In genomic region chr22:45159652-45160462, GRCh38 we compare ENCODE assay signal across 10 cellular contexts. TPM values are rescaled to one million over a fixed set of nuclear protein-coding genes. Genes with fewer than 3 reads are reported as not detected.
A peak's percentile ranks its signal among the peaks of the same experiment; 100 is the strongest.
DNase-seq lines count a peak whose midpoint lies in the region; ATAC-seq and TF ChIP-seq lines count a peak whose summit lies in the region.
"Had no signal": no experiment of that assay in that cellular context is flagged by ENCODE, and none has a peak within 500 bp of the region (broad histone marks: within the 10 kb centered on the region; RNA-seq: fewer than 3 reads in every experiment).

No MANE protein-coding gene starts in this region.

- in situ Hi-C loops in SK-MEL-5 (cut with HindIII; ENCODE audit: low pct_unique_long_range_greater_than_20kb, low sequenced_read_pairs), result no loop called here

- peaks cover 0 to 41% (median 6%) of the 10 kb centered on the region in 3 donors for H3K4me1 ChIP-seq in gastroesophageal sphincter
- H3K4me1 ChIP-seq in smooth muscle cell (ENCODE audit: low read depth), result peaks cover 24% of the 10 kb centered on the region

- CTCF ChIA-PET in activated naive CD4-positive, alpha-beta T cell treated with anti-CD3 and anti-CD28 coated beads for 36 hours (lab: Charles Lee), result interaction anchor here (0.5 kb wide), 1 partner anchor 113 kb away, joined by 3 read pairs; no protein-coding TSS in a partner anchor

- peaks cover 33% of the 10 kb centered on the region for H3K36me3 Mint-ChIP-seq in activated naive CD4-positive, alpha-beta T cell treated with anti-CD3 and anti-CD28 coated beads for 36 hours (ENCODE audit: low read depth)

- H3K9me3 ChIP-seq in gastroesophageal sphincter, result no peaks in the 10 kb centered on the region
- no peaks in the 10 kb centered on the region for H3K9me3 ChIP-seq in smooth muscle cell (replicated peaks; ENCODE audit: low read depth)

- DNase-seq in DMS53 (lab: John Stamatoyannopoulos, UW), result peak; percentile 12
- no peak for DNase-seq in DMS53 treated with DMSO at 0.1 percent for 48 hours (lab: John Stamatoyannopoulos, UW; ENCODE audit: unreplicated experiment)
- peak; percentile 61 for DNase-seq in SK-MEL-5 (ENCODE audit: low read depth, low spot score)
- no peak for DNase-seq in smooth muscle cell (lab: John Stamatoyannopoulos, UW; ENCODE audit: unreplicated experiment)
- no peak for DNase-seq in sciatic nerve (ENCODE audit: low spot score)
- no peak for DNase-seq in activated naive CD4-positive, alpha-beta T cell treated with anti-CD3 and anti-CD28 coated beads for 36 hours

- peaks cover 6% of the 10 kb centered on the region for H4K20me1 ChIP-seq in smooth muscle cell (ENCODE audit: low read depth)

- no peak overlapping the region for H2AFZ ChIP-seq in smooth muscle cell (ENCODE audit: low read depth)

- intact Hi-C loops in sciatic nerve (cut with DNase I), result loop anchor here (10.0 kb wide), 1 partner anchor 105 kb away; no protein-coding TSS in a partner anchor
- intact Hi-C loops in activated naive CD4-positive, alpha-beta T cell treated with anti-CD3 and anti-CD28 coated beads for 36 hours (cut with micrococcal nuclease), result loop anchor here (5.0 kb wide), 1 partner anchor 157 kb away; no protein-coding TSS in a partner anchor

- peaks cover 38% of the 10 kb centered on the region for H3K79me2 ChIP-seq in smooth muscle cell (ENCODE audit: low read depth)

- H3K4me3 Mint-ChIP-seq in activated naive CD4-positive, alpha-beta T cell treated with anti-CD3 and anti-CD28 coated beads for 36 hours, result no peak overlapping the region

- H3K27me3 ChIP-seq in gastroesophageal sphincter (no peaks in the 10 kb centered on the region), smooth muscle cell (ENCODE audit: low read depth) (no peaks in the 10 kb centered on the region)

- peak overlapping the region; percentile 57 for H3K4me2 ChIP-seq in smooth muscle cell
- H3K4me2 ChIP-seq: KMS-11 had no signal

- H3K9me3 Mint-ChIP-seq in activated naive CD4-positive, alpha-beta T cell treated with anti-CD3 and anti-CD28 coated beads for 36 hours, result no peaks in the 10 kb centered on the region

- 53 to 100% methylated on average over 1 to 4 of the region's 5 CpGs for WGBS in gastroesophageal sphincter (ENCODE audit: low coverage in 1 of 2), 2 donors
- 30% methylated on average over 5 of the region's 5 CpGs for WGBS in smooth muscle cell (ENCODE audit: low lambda C conversion rate)

- H3F3A ChIP-seq in smooth muscle cell (ENCODE audit: low read depth), result peaks cover 24% of the 10 kb centered on the region

- TF ChIP-seq CTCF in gastroesophageal sphincter (IDR thresholded peaks at IDR 0.05) (peak in 1 of 4 experiments; percentile 4), smooth muscle cell (IDR thresholded peaks at IDR 0.05; ENCODE audit: borderline replicate concordance, insufficient read depth, poor library complexity, severe bottlenecking) (no peak)

- H3K27me3 Mint-ChIP-seq in activated naive CD4-positive, alpha-beta T cell treated with anti-CD3 and anti-CD28 coated beads for 36 hours (ENCODE audit: low read depth), result no peaks in the 10 kb centered on the region

- TF ChIP-seq EP300 in gastroesophageal sphincter (IDR thresholded peaks at IDR 0.05), result no peak

- H3K27ac ChIP-seq in gastroesophageal sphincter (peak overlapping the region in 3 of 4 donors; percentile 58 to 62 (median 61)), smooth muscle cell (ENCODE audit: low read depth) (peak overlapping the region; percentile 76)
- H3K27ac ChIP-seq: 22Rv1, KMS-11 had no signal

- ATAC-seq in gastroesophageal sphincter (no peak), sciatic nerve (no peak), HG02610 (IDR thresholded peaks at IDR 0.05; ENCODE audit: unreplicated experiment) (no peak)

- H3K9ac ChIP-seq in smooth muscle cell (ENCODE audit: low read depth), result no peak overlapping the region
- H3K9ac ChIP-seq: KMS-11 had no signal

- no peak overlapping the region for H3K4me3 ChIP-seq in gastroesophageal sphincter
- no peak overlapping the region for H3K4me3 ChIP-seq in smooth muscle cell

- peaks cover 0 to 26% of the 10 kb centered on the region in 2 donors for H3K36me3 ChIP-seq in gastroesophageal sphincter
- no peaks in the 10 kb centered on the region for H3K36me3 ChIP-seq in smooth muscle cell (ENCODE audit: low read depth)

- no peak for TF ChIP-seq POLR2A in gastroesophageal sphincter (IDR thresholded peaks at IDR 0.05)

- no peak overlapping the region for H3K27ac Mint-ChIP-seq in activated naive CD4-positive, alpha-beta T cell treated with anti-CD3 and anti-CD28 coated beads for 36 hours

- H3K4me1 Mint-ChIP-seq in activated naive CD4-positive, alpha-beta T cell treated with anti-CD3 and anti-CD28 coated beads for 36 hours (ENCODE audit: low read depth), result peaks cover 34% of the 10 kb centered on the region

RNA-seq across cellular contexts. Expression of gene NUP50, which starts 3.9 kb away (rescaled TPM):
- total RNA-seq in SK-MEL-5 (2014; rRNA removed; shearing (Covaris generic)), result 186 and 187 TPM in 2 replicates
- 136 and 201 TPM in 2 replicates for polyA plus RNA-seq in SK-MEL-5 (2015; cell fraction: cytosol; rRNA removed)
- polyA plus RNA-seq in SK-MEL-5 (2015; cell fraction: nucleus; rRNA removed), result 142 and 178 TPM in 2 replicates
- 10 to 100 TPM; 15.9 to 32.9 (median 28.8) TPM for total RNA-seq in gastroesophageal sphincter
- 21.0 and 33.5 TPM in 2 replicates for total RNA-seq in smooth muscle cell
- polyA plus RNA-seq in smooth muscle cell, result 16.8 and 18.6 TPM in 2 replicates
- total RNA-seq in sciatic nerve, result 55.9 TPM
- total RNA-seq in activated naive CD4-positive, alpha-beta T cell treated with anti-CD3 and anti-CD28 coated beads for 36 hours, result 100 to 1,000 TPM; 151 to 154 TPM

Comparison
In these comparisons a context has a peak if more than half of its experiments do, and no peak if none do; other contexts are left out.
1. DNase-seq: peak in DMS53 (single experiment) and SK-MEL-5 (single experiment); none in DMS53 treated with DMSO at 0.1 percent for 48 hours (single experiment), smooth muscle cell (single experiment), sciatic nerve (single experiment) and activated naive CD4-positive, alpha-beta T cell treated with anti-CD3 and anti-CD28 coated beads for 36 hours (single experiment).